Comparison of ENCODE assay signal across 12 cellular contexts in the genomic region with DNA sequence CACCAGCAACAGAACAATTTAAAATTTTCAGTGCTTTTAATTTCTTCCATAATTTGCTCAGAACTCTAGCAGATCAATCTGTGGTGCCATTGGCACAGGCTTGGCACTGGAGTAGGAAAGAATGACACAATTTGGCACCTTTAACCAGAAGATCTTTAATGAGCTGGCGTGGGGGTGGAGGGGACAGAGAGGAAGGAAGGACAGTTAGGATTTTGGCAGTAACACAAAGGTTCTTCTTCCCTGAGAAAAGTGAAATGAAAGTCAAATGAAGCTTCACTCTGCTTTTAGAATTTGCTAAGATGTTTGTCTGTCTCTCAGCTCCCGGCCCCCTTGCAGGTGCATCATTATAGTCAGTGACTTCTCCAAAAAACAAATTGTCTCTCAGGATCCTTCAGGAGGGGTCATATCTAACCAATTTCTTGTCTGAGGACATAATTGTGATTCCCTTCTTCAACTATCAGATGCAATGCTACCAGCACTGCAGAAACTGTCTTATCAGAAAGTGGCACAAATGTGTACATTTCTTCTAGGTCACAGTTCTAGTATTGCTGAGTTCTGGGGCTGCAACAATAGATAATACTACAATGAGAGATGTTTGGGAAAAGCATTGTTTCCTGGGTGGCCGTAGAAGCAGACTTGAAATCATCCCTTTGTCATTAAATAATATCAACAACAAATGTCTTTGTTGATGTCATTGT.
DNase-seq lines count a peak whose midpoint lies in the region; ATAC-seq and TF ChIP-seq lines count a peak whose summit lies in the region.
"Had no signal": no experiment of that assay in that cellular context is flagged by ENCODE, and none has a peak within 500 bp of the region (broad histone marks: within the 10 kb centered on the region; RNA-seq: fewer than 3 reads in every experiment).

No MANE protein-coding gene starts in this region.

- ATAC-seq in GM21619 (IDR thresholded peaks at IDR 0.05; ENCODE audit: unreplicated experiment), result no peak
- ATAC-seq: effector memory CD8-positive, alpha-beta T cell had no signal

- H3K27me3 ChIP-seq in OCI-LY3 (ENCODE audit: low read depth, low read length) (no peaks in the 10 kb centered on the region), layer of hippocampus (ENCODE audit: control insufficient read depth, insufficient read depth, low read length) (no peaks in the 10 kb centered on the region)

- no peaks in the 10 kb centered on the region for H3K9me3 ChIP-seq in OCI-LY3 (ENCODE audit: insufficient read depth, low read length)

- H3K9ac ChIP-seq in OCI-LY3 (ENCODE audit: low read length), result no peak overlapping the region

- H3K4me3 Mint-ChIP-seq in type B pancreatic cell, result no peak overlapping the region
- H3K4me3 Mint-ChIP-seq: effector memory CD8-positive, alpha-beta T cell; T-helper 1 cell treated with Interleukin-12 subunit alpha and Interleukin-12 subunit beta and Interleukin-4 antibody, amounts not matched to agents 30 μg/mL and 1 μg/mL, for 36 hours had no signal

- H3K27ac ChIP-seq in OCI-LY3 (ENCODE audit: low read length) (no peak overlapping the region), layer of hippocampus (ENCODE audit: low read depth, low read length) (peak overlapping the region; percentile 31)

- H3K27me3 Mint-ChIP-seq in type B pancreatic cell, result no peaks in the 10 kb centered on the region
- H3K27me3 Mint-ChIP-seq: effector memory CD8-positive, alpha-beta T cell had no signal

- H3K27ac Mint-ChIP-seq in type B pancreatic cell, result peak overlapping the region; percentile 24
- H3K27ac Mint-ChIP-seq: T-helper 1 cell treated with Interleukin-12 subunit alpha and Interleukin-12 subunit beta and Interleukin-4 antibody, amounts not matched to agents 30 μg/mL and 1 μg/mL, for 36 hours had no signal

- H2AFZ ChIP-seq in OCI-LY3 (ENCODE audit: low read depth, low read length), result no peak overlapping the region

- no peaks in the 10 kb centered on the region for H4K20me1 ChIP-seq in OCI-LY3 (ENCODE audit: insufficient read depth, low read length)

- no peak for TF ChIP-seq CTCF in OCI-LY3 (IDR thresholded peaks at IDR 0.05; ENCODE audit: low read depth, low read length)
- TF ChIP-seq CTCF in type B pancreatic cell (conservative IDR thresholded peaks at IDR 0.05), result no peak

- no peaks in the 10 kb centered on the region for H3K36me3 ChIP-seq in OCI-LY3 (replicated peaks; ENCODE audit: low read depth, low read length)

- H3K4me1 Mint-ChIP-seq in type B pancreatic cell (ENCODE audit: unreplicated experiment), result peaks cover 58% of the 10 kb centered on the region

- peak; percentile 24 to 29 (median 24) for DNase-seq in stimulated activated CD4-positive, alpha-beta T cell treated with anti-CD3 and anti-CD28 coated beads, Interleukin-12 subunit alpha, Interleukin-12 subunit beta, amount 100 ng/mL, for 48 hours (ENCODE audit: low read depth in 2 of 3, low spot score in 1 of 3)
- DNase-seq in stimulated activated CD4-positive, alpha-beta T cell treated with anti-CD3 and anti-CD28 coated beads, Interleukin-12 subunit alpha, Interleukin-12 subunit beta, amount 100 ng/mL, for 4 hours, result no peak
- DNase-seq in type B pancreatic cell (ENCODE audit: extremely low spot score, unreplicated experiment), result no peak
- DNase-seq in NCI-H1048 (lab: John Stamatoyannopoulos, UW), result no peak
- DNase-seq in activated naive CD4-positive, alpha-beta T cell treated with anti-CD3 and anti-CD28 coated beads, Interleukin-2, amount 50 U/mL, for 16 hours, result no peak
- DNase-seq: effector memory CD8-positive, alpha-beta T cell; GOT3; NCI-H345 had no signal

- H3K4me2 ChIP-seq in OCI-LY3 (ENCODE audit: low read length), result peak overlapping the region; percentile 29

- no peak overlapping the region for H3K4me3 ChIP-seq in OCI-LY3 (ENCODE audit: low read length)

- H3K79me2 ChIP-seq in OCI-LY3 (ENCODE audit: low read length), result no peaks in the 10 kb centered on the region

- peaks cover 32% of the 10 kb centered on the region for H3K4me1 ChIP-seq in OCI-LY3 (ENCODE audit: low read length)

- peaks cover 9% of the 10 kb centered on the region for H3K36me3 Mint-ChIP-seq in type B pancreatic cell

- H3K9me3 Mint-ChIP-seq in type B pancreatic cell, result no peaks in the 10 kb centered on the region
- H3K9me3 Mint-ChIP-seq: effector memory CD8-positive, alpha-beta T cell; T-helper 1 cell treated with Interleukin-12 subunit alpha and Interleukin-12 subunit beta and Interleukin-4 antibody, amounts not matched to agents 30 μg/mL and 1 μg/mL, for 36 hours had no signal

Comparison
In these comparisons a context has a peak if more than half of its experiments do, and no peak if none do; other contexts are left out.
1. DNase-seq: peak in stimulated activated CD4-positive, alpha-beta T cell treated with anti-CD3 and anti-CD28 coated beads, Interleukin-12 subunit alpha, Interleukin-12 subunit beta, amount 100 ng/mL, for 48 hours (3 of 3); none in stimulated activated CD4-positive, alpha-beta T cell treated with anti-CD3 and anti-CD28 coated beads, Interleukin-12 subunit alpha, Interleukin-12 subunit beta, amount 100 ng/mL, for 4 hours (single experiment), type B pancreatic cell (single experiment), NCI-H1048 (single experiment) and activated naive CD4-positive, alpha-beta T cell treated with anti-CD3 and anti-CD28 coated beads, Interleukin-2, amount 50 U/mL, for 16 hours (single experiment).